ENCODE assay signal across 1 cellular context in genomic region chr3:72887723-72888545, GRCh38.
TF ChIP-seq lines count a peak whose summit lies in the region.

A gene with protein sequence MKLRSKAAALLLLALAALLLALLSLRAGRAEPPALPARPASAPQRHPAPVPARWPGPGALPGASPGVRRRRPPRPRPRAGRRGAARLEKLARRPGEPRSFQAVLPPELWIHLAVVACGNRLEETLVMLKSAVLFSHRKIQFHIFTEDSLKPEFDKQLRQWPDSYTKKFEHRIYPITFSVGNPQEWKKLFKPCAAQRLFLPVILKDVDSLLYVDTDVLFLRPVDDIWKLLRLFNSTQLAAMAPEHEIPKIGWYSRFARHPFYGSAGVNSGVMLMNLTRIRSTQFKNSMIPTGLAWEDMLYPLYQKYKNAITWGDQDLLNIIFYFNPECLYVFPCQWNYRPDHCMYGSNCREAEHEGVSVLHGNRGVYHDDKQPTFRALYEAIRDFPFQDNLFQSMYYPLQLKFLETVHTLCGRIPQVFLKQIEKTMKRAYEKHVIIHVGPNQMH (plus strand): TSS chr3:72888046. CDS start chr3:72888234, 188 bp downstream.

TF ChIP-seq in K562, 482 proteins besides CTCF, POLR2A, EP300 and RAD21 (continued from another document and continues in another):
- TF ChIP-seq, protein P1, sequence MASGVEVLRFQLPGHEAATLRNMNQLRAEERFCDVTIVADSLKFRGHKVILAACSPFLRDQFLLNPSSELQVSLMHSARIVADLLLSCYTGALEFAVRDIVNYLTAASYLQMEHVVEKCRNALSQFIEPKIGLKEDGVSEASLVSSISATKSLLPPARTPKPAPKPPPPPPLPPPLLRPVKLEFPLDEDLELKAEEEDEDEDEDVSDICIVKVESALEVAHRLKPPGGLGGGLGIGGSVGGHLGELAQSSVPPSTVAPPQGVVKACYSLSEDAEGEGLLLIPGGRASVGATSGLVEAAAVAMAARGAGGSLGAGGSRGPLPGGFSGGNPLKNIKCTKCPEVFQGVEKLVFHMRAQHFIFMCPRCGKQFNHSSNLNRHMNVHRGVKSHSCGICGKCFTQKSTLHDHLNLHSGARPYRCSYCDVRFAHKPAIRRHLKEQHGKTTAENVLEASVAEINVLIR (CRISPR knock-in tag; IDR thresholded peaks at IDR 0.05): no peak
- no peak for TF ChIP-seq SMARCB1 (IDR thresholded peaks at IDR 0.05; ENCODE audit: insufficient read length, low read depth)
- TF ChIP-seq ID3 (CRISPR knock-in tag; IDR thresholded peaks at IDR 0.05): no peak
- TF ChIP-seq ID3 (tag; IDR thresholded peaks at IDR 0.05): 0 out of 2 replicates have a peak, but pooled peaks have one; percentile 21
- TF ChIP-seq ZNF316 (IDR thresholded peaks at IDR 0.05): no peak
- no peak for TF ChIP-seq CBFA2T2 (conservative IDR thresholded peaks at IDR 0.05)
- no peak for TF ChIP-seq BRCA1 (IDR thresholded peaks at IDR 0.05)
- no peak for TF ChIP-seq BRCA1 (CRISPR knock-in tag; IDR thresholded peaks at IDR 0.05)
- no peak for TF ChIP-seq PTBP1 (IDR thresholded peaks at IDR 0.05; ENCODE audit: low read depth, low read length)
- TF ChIP-seq TAF9B (IDR thresholded peaks at IDR 0.05; ENCODE audit: partially characterized antibody): peak; percentile 34
- TF ChIP-seq ZZZ3 (IDR thresholded peaks at IDR 0.05): no peak
- no peak for TF ChIP-seq GTF2F1 (IDR thresholded peaks at IDR 0.05; ENCODE audit: low read depth, low read length)
- 0 out of 2 replicates have a peak, but pooled peaks have one; percentile 20 for TF ChIP-seq LARP7 (IDR thresholded peaks at IDR 0.05)
- TF ChIP-seq ZBTB7A (IDR thresholded peaks at IDR 0.05; ENCODE audit: borderline replicate concordance, control insufficient read depth, low read depth, low read length): peak; percentile 58; the same call in 1 of the 2 replicates
- no peak for TF ChIP-seq CBX5 (IDR thresholded peaks at IDR 0.05; ENCODE audit: borderline replicate concordance, low read depth)
- no peak for TF ChIP-seq ELF4 (CRISPR knock-in tag; IDR thresholded peaks at IDR 0.05)
- TF ChIP-seq SUPT5H (IDR thresholded peaks at IDR 0.05): no peak
- TF ChIP-seq ETV1 (tag; conservative IDR thresholded peaks at IDR 0.05; ENCODE audit: low read depth): no peak
- no peak for TF ChIP-seq PURB (CRISPR knock-in tag; IDR thresholded peaks at IDR 0.05; ENCODE audit: low read depth)
- TF ChIP-seq SMARCA4 (IDR thresholded peaks at IDR 0.05): no peak
- no peak for TF ChIP-seq MEIS2 (IDR thresholded peaks at IDR 0.05; ENCODE audit: partially characterized antibody)
- TF ChIP-seq, protein P2, sequence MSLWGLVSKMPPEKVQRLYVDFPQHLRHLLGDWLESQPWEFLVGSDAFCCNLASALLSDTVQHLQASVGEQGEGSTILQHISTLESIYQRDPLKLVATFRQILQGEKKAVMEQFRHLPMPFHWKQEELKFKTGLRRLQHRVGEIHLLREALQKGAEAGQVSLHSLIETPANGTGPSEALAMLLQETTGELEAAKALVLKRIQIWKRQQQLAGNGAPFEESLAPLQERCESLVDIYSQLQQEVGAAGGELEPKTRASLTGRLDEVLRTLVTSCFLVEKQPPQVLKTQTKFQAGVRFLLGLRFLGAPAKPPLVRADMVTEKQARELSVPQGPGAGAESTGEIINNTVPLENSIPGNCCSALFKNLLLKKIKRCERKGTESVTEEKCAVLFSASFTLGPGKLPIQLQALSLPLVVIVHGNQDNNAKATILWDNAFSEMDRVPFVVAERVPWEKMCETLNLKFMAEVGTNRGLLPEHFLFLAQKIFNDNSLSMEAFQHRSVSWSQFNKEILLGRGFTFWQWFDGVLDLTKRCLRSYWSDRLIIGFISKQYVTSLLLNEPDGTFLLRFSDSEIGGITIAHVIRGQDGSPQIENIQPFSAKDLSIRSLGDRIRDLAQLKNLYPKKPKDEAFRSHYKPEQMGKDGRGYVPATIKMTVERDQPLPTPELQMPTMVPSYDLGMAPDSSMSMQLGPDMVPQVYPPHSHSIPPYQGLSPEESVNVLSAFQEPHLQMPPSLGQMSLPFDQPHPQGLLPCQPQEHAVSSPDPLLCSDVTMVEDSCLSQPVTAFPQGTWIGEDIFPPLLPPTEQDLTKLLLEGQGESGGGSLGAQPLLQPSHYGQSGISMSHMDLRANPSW (CRISPR knock-in tag; IDR thresholded peaks at IDR 0.05): no peak
- TF ChIP-seq TARDBP (IDR thresholded peaks at IDR 0.05): no peak
- 0 out of 2 replicates have a peak, but pooled peaks have one; percentile 19 for TF ChIP-seq NBN (IDR thresholded peaks at IDR 0.05; ENCODE audit: low read depth)
- TF ChIP-seq, protein P3, sequence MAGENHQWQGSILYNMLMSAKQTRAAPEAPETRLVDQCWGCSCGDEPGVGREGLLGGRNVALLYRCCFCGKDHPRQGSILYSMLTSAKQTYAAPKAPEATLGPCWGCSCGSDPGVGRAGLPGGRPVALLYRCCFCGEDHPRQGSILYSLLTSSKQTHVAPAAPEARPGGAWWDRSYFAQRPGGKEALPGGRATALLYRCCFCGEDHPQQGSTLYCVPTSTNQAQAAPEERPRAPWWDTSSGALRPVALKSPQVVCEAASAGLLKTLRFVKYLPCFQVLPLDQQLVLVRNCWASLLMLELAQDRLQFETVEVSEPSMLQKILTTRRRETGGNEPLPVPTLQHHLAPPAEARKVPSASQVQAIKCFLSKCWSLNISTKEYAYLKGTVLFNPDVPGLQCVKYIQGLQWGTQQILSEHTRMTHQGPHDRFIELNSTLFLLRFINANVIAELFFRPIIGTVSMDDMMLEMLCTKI (IDR thresholded peaks at IDR 0.05; ENCODE audit: partially characterized antibody): no peak
- no peak for TF ChIP-seq RBM39 (optimal IDR thresholded peaks at IDR 0.05; ENCODE audit: low read depth, low read length)
- TF ChIP-seq MEF2D (tag; conservative IDR thresholded peaks at IDR 0.05; ENCODE audit: low read depth): no peak
- no peak for TF ChIP-seq ZNF282 (CRISPR knock-in tag; IDR thresholded peaks at IDR 0.05)
- TF ChIP-seq GMEB1 (CRISPR knock-in tag; IDR thresholded peaks at IDR 0.05): no peak
- no peak for TF ChIP-seq XRCC3 (IDR thresholded peaks at IDR 0.05)
- no peak for TF ChIP-seq ADNP (tag; IDR thresholded peaks at IDR 0.05)
- no peak for TF ChIP-seq NR2F6 (CRISPR knock-in tag; IDR thresholded peaks at IDR 0.05)
- no peak; the same call in 1 of the 2 replicates for TF ChIP-seq HLTF (IDR thresholded peaks at IDR 0.05)
- no peak for TF ChIP-seq TSHZ1 (CRISPR knock-in tag; IDR thresholded peaks at IDR 0.05)
- peak; percentile 71 for TF ChIP-seq POLR2G (IDR thresholded peaks at IDR 0.05; ENCODE audit: low read depth, low read length)
- TF ChIP-seq ZKSCAN8 (CRISPR knock-in tag; IDR thresholded peaks at IDR 0.05): no peak
- no peak for TF ChIP-seq NFATC3 (IDR thresholded peaks at IDR 0.05)
- no peak for TF ChIP-seq SMARCC2 (IDR thresholded peaks at IDR 0.05; ENCODE audit: low read depth)
- TF ChIP-seq MAFK (IDR thresholded peaks at IDR 0.05; ENCODE audit: low read length): peak; percentile 56
- TF ChIP-seq POLR2AphosphoS2 (IDR thresholded peaks at IDR 0.05; ENCODE audit: low read length): no peak
- TF ChIP-seq ELK3 (CRISPR knock-in tag; IDR thresholded peaks at IDR 0.05): no peak
- TF ChIP-seq MCM3 (IDR thresholded peaks at IDR 0.05): no peak
- TF ChIP-seq, protein P4, sequence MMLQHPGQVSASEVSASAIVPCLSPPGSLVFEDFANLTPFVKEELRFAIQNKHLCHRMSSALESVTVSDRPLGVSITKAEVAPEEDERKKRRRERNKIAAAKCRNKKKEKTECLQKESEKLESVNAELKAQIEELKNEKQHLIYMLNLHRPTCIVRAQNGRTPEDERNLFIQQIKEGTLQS (IDR thresholded peaks at IDR 0.05): no peak
- TF ChIP-seq, protein P4 (CRISPR knock-in tag; conservative IDR thresholded peaks at IDR 0.05): no peak
- TF ChIP-seq NR1H2 (CRISPR knock-in tag; IDR thresholded peaks at IDR 0.05): no peak
- TF ChIP-seq CBX1 (IDR thresholded peaks at IDR 0.05; ENCODE audit: low read depth): no peak
- TF ChIP-seq AFF4 (CRISPR knock-in tag; IDR thresholded peaks at IDR 0.05): no peak
- TF ChIP-seq JUND (IDR thresholded peaks at IDR 0.05; ENCODE audit: borderline replicate concordance, low read depth, low read length): 0 out of 2 replicates have a peak, but pooled peaks have one; percentile 4
- TF ChIP-seq JUND (tag; IDR thresholded peaks at IDR 0.05; ENCODE audit: borderline replicate concordance, low read depth, low read length): no peak
- 0 out of 2 replicates have a peak, but pooled peaks have one; percentile 21 for TF ChIP-seq DPF2 (IDR thresholded peaks at IDR 0.05)
- no peak for TF ChIP-seq FOXJ2 (tag; IDR thresholded peaks at IDR 0.05)
- no peak for TF ChIP-seq HDAC8 (tag; IDR thresholded peaks at IDR 0.05)
- no peak for TF ChIP-seq RBM34 (IDR thresholded peaks at IDR 0.05; ENCODE audit: borderline replicate concordance, insufficient read depth, low read length)
- TF ChIP-seq NFRKB (IDR thresholded peaks at IDR 0.05; ENCODE audit: low read depth): 0 out of 2 replicates have a peak, but pooled peaks have one; percentile 51
- TF ChIP-seq POLR2B (IDR thresholded peaks at IDR 0.05; ENCODE audit: low read depth, partially characterized antibody): no peak
- no peak for TF ChIP-seq CHD1 (IDR thresholded peaks at IDR 0.05; ENCODE audit: low read length)
- no peak for TF ChIP-seq EHMT2 (IDR thresholded peaks at IDR 0.05)
